8 cellular contexts compared by ENCODE assay signal in the genomic region with DNA sequence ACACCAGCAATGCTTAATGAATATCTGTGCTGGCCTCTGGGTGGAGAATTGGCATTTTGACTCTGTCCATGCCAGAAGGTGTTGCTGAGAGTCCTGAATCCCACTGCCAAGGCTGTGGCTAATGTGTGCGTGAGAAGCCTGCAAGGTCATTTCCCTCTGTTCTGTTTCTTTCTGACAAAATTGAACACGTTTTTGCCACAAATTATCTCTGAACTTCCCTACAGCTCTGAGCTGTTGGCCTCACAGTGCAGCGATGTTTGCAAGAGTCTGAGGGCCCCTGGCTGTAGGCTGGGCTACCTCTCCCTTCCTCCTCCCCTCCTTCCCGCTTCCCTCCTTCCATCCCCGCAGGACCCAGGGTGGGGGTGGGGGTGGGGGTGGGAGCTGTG.
DNase-seq lines count a peak whose midpoint lies in the region; ATAC-seq and TF ChIP-seq lines count a peak whose summit lies in the region.

No MANE protein-coding gene starts in this region.

- peaks cover 6% of the 10 kb centered on the region for H3K9me3 ChIP-seq in T-helper 17 cell (ENCODE audit: control insufficient read depth, low read length, poor library complexity, severe bottlenecking)

- H3K27ac Mint-ChIP-seq in T-helper 17 cell (no peak overlapping the region), chondrocyte (ENCODE audit: unreplicated experiment) (no peak overlapping the region)

- DNase-seq in choroid plexus epithelial cell (ENCODE audit: low read depth): peak; percentile 27
- no peak for DNase-seq in NCI-H524 treated with DMSO at 0.1 percent for 48 hours (lab: John Stamatoyannopoulos, UW)
- DNase-seq in T-helper 17 cell: no peak
- DNase-seq in cortex of kidney (lab: John Stamatoyannopoulos, UW): no peak
- DNase-seq in chondrocyte (ENCODE audit: low spot score): no peak

- H3K4me3 ChIP-seq in choroid plexus epithelial cell (ENCODE audit: low read depth, low read length) (no peak overlapping the region), skin epidermis (peak overlapping the region in 1 of 7 experiments; percentile 12)

- TF ChIP-seq CTCF in choroid plexus epithelial cell (conservative IDR thresholded peaks at IDR 0.05; ENCODE audit: low read depth, low read length) (peak; percentile 12), chondrocyte (IDR thresholded peaks at IDR 0.05) (no peak)

- H3K36me3 Mint-ChIP-seq in T-helper 17 cell (ENCODE audit: low read depth) (peaks cover 2% of the 10 kb centered on the region), chondrocyte (ENCODE audit: low read depth) (peaks cover 7% of the 10 kb centered on the region)

- peaks cover 35% of the 10 kb centered on the region for H3K27me3 Mint-ChIP-seq in T-helper 17 cell
- peaks cover 5% of the 10 kb centered on the region for H3K27me3 Mint-ChIP-seq in chondrocyte (ENCODE audit: low read depth)

- H3K9me3 Mint-ChIP-seq in chondrocyte (ENCODE audit: low read depth): peaks cover 23% of the 10 kb centered on the region

- no peak overlapping the region for H3K4me3 Mint-ChIP-seq in T-helper 17 cell
- H3K4me3 Mint-ChIP-seq in chondrocyte (ENCODE audit: unreplicated experiment): no peak overlapping the region

- H3K27ac ChIP-seq in skin epidermis: peak overlapping the region in 17 of 21 experiments; percentile 1 to 79 (median 50)

- H3K4me1 Mint-ChIP-seq in T-helper 17 cell: peaks cover 5% of the 10 kb centered on the region
- peaks cover 5% of the 10 kb centered on the region for H3K4me1 Mint-ChIP-seq in chondrocyte (ENCODE audit: low read depth)

- ATAC-seq in GM19328 (IDR thresholded peaks at IDR 0.05; ENCODE audit: unreplicated experiment): peak; percentile 40
- ATAC-seq in HG03095 (IDR thresholded peaks at IDR 0.05; ENCODE audit: unreplicated experiment): peak; percentile 24
- ATAC-seq in T-helper 17 cell: no peak
